ENCODE assay signal across 38 cellular contexts in the genomic region with DNA sequence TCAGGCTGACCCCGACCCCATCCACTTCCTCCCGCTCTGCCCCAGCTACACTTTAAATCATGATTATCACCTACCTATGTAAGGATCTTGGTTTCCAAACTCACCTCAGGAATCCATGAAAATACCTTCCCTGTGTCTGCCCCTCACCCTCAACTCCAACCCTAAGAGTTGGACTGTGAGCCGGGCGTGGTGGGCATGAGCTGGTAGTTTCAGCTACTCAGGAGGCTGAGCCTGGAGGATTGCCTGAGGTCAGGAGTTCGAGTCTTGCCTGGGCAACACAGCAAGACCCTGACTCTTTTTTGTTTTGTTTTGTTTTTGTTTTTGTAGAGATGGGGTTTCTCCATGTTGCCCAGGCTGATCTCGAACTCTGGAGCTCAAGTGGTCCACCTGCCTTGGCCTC.
"Had no signal": no experiment of that assay in that cellular context is flagged by ENCODE, and none has a peak within 500 bp of the region (broad histone marks: within the 10 kb centered on the region; RNA-seq: fewer than 3 reads in every experiment).

No MANE protein-coding gene starts in this region.

- H3K4me3 ChIP-seq: ascending aorta, cardiac muscle cell had no signal

- H3K4me1 ChIP-seq: ascending aorta had no signal

- H3K4me1 Mint-ChIP-seq: activated CD4-positive, alpha-beta memory T cell treated with anti-CD3 and anti-CD28 coated beads, Interleukin-2, amount 10 ng/mL, durations not matched to agents 7 days and 5 days; activated CD4-positive, alpha-beta T cell treated with anti-CD3 and anti-CD28 coated beads, Interleukin-2, amount 10 ng/mL, durations not matched to agents 24 days and 14 days; activated CD8-positive, alpha-beta memory T cell treated with anti-CD3 and anti-CD28 coated beads, Interleukin-2, amount 10 ng/mL, durations not matched to agents 7 days and 5 days; activated naive CD4-positive, alpha-beta T cell treated with anti-CD3 and anti-CD28 coated beads, Interleukin-2, amount 10 ng/mL, durations not matched to agents 7 days and 5 days; activated naive CD4-positive, alpha-beta T cell treated with anti-CD3 and anti-CD28 coated beads, Interleukin-2, amount 50 U/mL, for 24 hours; activated naive CD8-positive, alpha-beta T cell treated with anti-CD3 and anti-CD28 coated beads, Interleukin-2, amount 10 ng/mL, durations not matched to agents 7 days and 5 days; activated naive CD8-positive, alpha-beta T cell treated with anti-CD3 and anti-CD28 coated beads, Interleukin-2, amount 50 U/mL, for 24 hours; activated T-helper 17 cell treated with anti-CD3 and anti-CD28 coated beads, Interleukin-2, amount 50 U/mL, for 72 hours; central memory CD8-positive, alpha-beta T cell had no signal

- H3K36me3 Mint-ChIP-seq: activated CD8-positive, alpha-beta memory T cell treated with anti-CD3 and anti-CD28 coated beads, Interleukin-2, amount 10 ng/mL, durations not matched to agents 7 days and 5 days; activated naive CD4-positive, alpha-beta T cell treated with anti-CD3 and anti-CD28 coated beads, Interleukin-2, amount 10 ng/mL, durations not matched to agents 7 days and 5 days; activated naive CD4-positive, alpha-beta T cell treated with anti-CD3 and anti-CD28 coated beads, Interleukin-2, amount 50 U/mL, for 24 hours; activated naive CD8-positive, alpha-beta T cell; activated naive CD8-positive, alpha-beta T cell treated with anti-CD3 and anti-CD28 coated beads, Interleukin-2, amount 10 ng/mL, durations not matched to agents 7 days and 5 days; brain had no signal

- ATAC-seq: activated CD8-positive, alpha-beta memory T cell treated with anti-CD3 and anti-CD28 coated beads, Interleukin-2, amount 10 ng/mL, durations not matched to agents 7 days and 5 days; activated CD8-positive, alpha-beta T cell treated with anti-CD3 and anti-CD28 coated beads, Interleukin-2, amount 10 ng/mL, durations not matched to agents 7 days and 5 days; activated naive CD8-positive, alpha-beta T cell treated with anti-CD3 and anti-CD28 coated beads, Interleukin-2, amount 50 U/mL, for 24 hours; activated T-cell treated with anti-CD3 and anti-CD28 coated beads, Interleukin-2, amount 50 U/mL, for 72 hours; activated T-helper 17 cell treated with anti-CD3 and anti-CD28 coated beads, Interleukin-2, amount 50 U/mL, for 72 hours had no signal

- H3K9me3 ChIP-seq: ascending aorta had no signal

- H3K27ac Mint-ChIP-seq: activated B cell treated with CpG ODN at 0.5 μM for 24 hours; activated CD4-positive, alpha-beta memory T cell treated with anti-CD3 and anti-CD28 coated beads, Interleukin-2, amount 10 ng/mL, durations not matched to agents 7 days and 5 days; activated CD4-positive, alpha-beta T cell treated with anti-CD3 and anti-CD28 coated beads, Interleukin-2, amount 10 ng/mL, durations not matched to agents 24 days and 14 days; activated CD8-positive, alpha-beta memory T cell treated with anti-CD3 and anti-CD28 coated beads, Interleukin-2, amount 10 ng/mL, durations not matched to agents 7 days and 5 days; activated CD8-positive, alpha-beta T cell treated with anti-CD3 and anti-CD28 coated beads, Interleukin-2, amount 10 ng/mL, durations not matched to agents 7 days and 5 days; activated naive CD4-positive, alpha-beta T cell treated with anti-CD3 and anti-CD28 coated beads, Interleukin-2, amount 10 ng/mL, durations not matched to agents 7 days and 5 days; activated naive CD4-positive, alpha-beta T cell treated with anti-CD3 and anti-CD28 coated beads, Interleukin-2, amount 50 U/mL, for 24 hours; activated naive CD8-positive, alpha-beta T cell; activated naive CD8-positive, alpha-beta T cell treated with anti-CD3 and anti-CD28 coated beads, Interleukin-2, amount 10 ng/mL, durations not matched to agents 7 days and 5 days; activated naive CD8-positive, alpha-beta T cell treated with anti-CD3 and anti-CD28 coated beads, Interleukin-2, amount 50 U/mL, for 24 hours; activated T-cell treated with anti-CD3 and anti-CD28 coated beads, Interleukin-2, amount 50 U/mL, for 24 hours; activated T-cell treated with anti-CD3 and anti-CD28 coated beads, Interleukin-2, amount 50 U/mL, for 72 hours; activated T-helper 1 cell treated with anti-CD3 and anti-CD28 coated beads, Interleukin-12 subunit alpha, Interleukin-12 subunit beta, Interleukin-2, Interleukin-4 antibody, amounts not matched to agents 30 ng/mL and 10 ng/mL and 1 ng/mL, durations not matched to agents 14 hours and 24 hours and 36 hours; activated T-helper 17 cell treated with anti-CD3 and anti-CD28 coated beads, Interleukin-2, amount 50 U/mL, for 72 hours; brain; T-helper 1 cell treated with Interleukin-12 subunit alpha and Interleukin-12 subunit beta and Interleukin-4 antibody, amounts not matched to agents 30 μg/mL and 1 μg/mL, for 36 hours; T-helper 2 cell treated with Interferon-gamma antibody and Interleukin-4, amounts not matched to agents 5 μg/mL and 100 μg/mL, for 36 hours had no signal

- H3K36me3 ChIP-seq: ascending aorta, cardiac muscle cell had no signal

- H3K9me3 Mint-ChIP-seq: activated B cell treated with CpG ODN at 0.5 μM for 24 hours; activated CD4-positive, alpha-beta memory T cell treated with anti-CD3 and anti-CD28 coated beads, Interleukin-2, amount 10 ng/mL, durations not matched to agents 7 days and 5 days; activated CD4-positive, alpha-beta T cell treated with anti-CD3 and anti-CD28 coated beads, Interleukin-2, amount 10 ng/mL, durations not matched to agents 24 days and 14 days; activated naive CD4-positive, alpha-beta T cell treated with anti-CD3 and anti-CD28 coated beads, Interleukin-2, amount 10 ng/mL, durations not matched to agents 7 days and 5 days; activated naive CD4-positive, alpha-beta T cell treated with anti-CD3 and anti-CD28 coated beads, Interleukin-2, amount 50 U/mL, for 24 hours; activated naive CD8-positive, alpha-beta T cell treated with anti-CD3 and anti-CD28 coated beads, Interleukin-2, amount 10 ng/mL, durations not matched to agents 7 days and 5 days; activated naive CD8-positive, alpha-beta T cell treated with anti-CD3 and anti-CD28 coated beads, Interleukin-2, amount 50 U/mL, for 24 hours; activated T-cell treated with anti-CD3 and anti-CD28 coated beads, Interleukin-2, amount 50 U/mL, for 24 hours; activated T-cell treated with anti-CD3 and anti-CD28 coated beads, Interleukin-2, amount 50 U/mL, for 72 hours; activated T-helper 1 cell treated with anti-CD3 and anti-CD28 coated beads, Interleukin-12 subunit alpha, Interleukin-12 subunit beta, Interleukin-2, Interleukin-4 antibody, amounts not matched to agents 30 ng/mL and 10 ng/mL and 1 ng/mL, durations not matched to agents 14 hours and 24 hours and 36 hours; activated T-helper 17 cell treated with anti-CD3 and anti-CD28 coated beads, Interleukin-2, amount 50 U/mL, for 72 hours; central memory CD8-positive, alpha-beta T cell; T-helper 1 cell treated with Interleukin-12 subunit alpha and Interleukin-12 subunit beta and Interleukin-4 antibody, amounts not matched to agents 30 μg/mL and 1 μg/mL, for 36 hours; T-helper 2 cell treated with Interferon-gamma antibody and Interleukin-4, amounts not matched to agents 5 μg/mL and 100 μg/mL, for 36 hours had no signal

- FAIRE-seq: bronchial epithelial cell, TTC549 had no signal

- H3K27ac ChIP-seq: ascending aorta, cardiac muscle cell, VCaP had no signal

- H3K4me3 Mint-ChIP-seq: activated B cell treated with CpG ODN at 0.5 μM for 24 hours; activated CD4-positive, alpha-beta memory T cell treated with anti-CD3 and anti-CD28 coated beads, Interleukin-2, amount 10 ng/mL, durations not matched to agents 7 days and 5 days; activated CD4-positive, alpha-beta T cell treated with anti-CD3 and anti-CD28 coated beads, Interleukin-2, amount 10 ng/mL, durations not matched to agents 24 days and 14 days; activated CD8-positive, alpha-beta memory T cell treated with anti-CD3 and anti-CD28 coated beads, Interleukin-2, amount 10 ng/mL, durations not matched to agents 7 days and 5 days; activated CD8-positive, alpha-beta T cell treated with anti-CD3 and anti-CD28 coated beads, Interleukin-2, amount 10 ng/mL, durations not matched to agents 7 days and 5 days; activated naive CD4-positive, alpha-beta T cell treated with anti-CD3 and anti-CD28 coated beads, Interleukin-2, amount 10 ng/mL, durations not matched to agents 7 days and 5 days; activated naive CD4-positive, alpha-beta T cell treated with anti-CD3 and anti-CD28 coated beads, Interleukin-2, amount 50 U/mL, for 24 hours; activated naive CD8-positive, alpha-beta T cell; activated naive CD8-positive, alpha-beta T cell treated with anti-CD3 and anti-CD28 coated beads, Interleukin-2, amount 10 ng/mL, durations not matched to agents 7 days and 5 days; activated naive CD8-positive, alpha-beta T cell treated with anti-CD3 and anti-CD28 coated beads, Interleukin-2, amount 50 U/mL, for 24 hours; activated T-cell treated with anti-CD3 and anti-CD28 coated beads, Interleukin-2, amount 50 U/mL, for 24 hours; activated T-cell treated with anti-CD3 and anti-CD28 coated beads, Interleukin-2, amount 50 U/mL, for 72 hours; activated T-helper 1 cell treated with anti-CD3 and anti-CD28 coated beads, Interleukin-12 subunit alpha, Interleukin-12 subunit beta, Interleukin-2, Interleukin-4 antibody, amounts not matched to agents 30 ng/mL and 10 ng/mL and 1 ng/mL, durations not matched to agents 14 hours and 24 hours and 36 hours; activated T-helper 17 cell treated with anti-CD3 and anti-CD28 coated beads, Interleukin-2, amount 50 U/mL, for 72 hours; brain; central memory CD8-positive, alpha-beta T cell; T-helper 1 cell treated with Interleukin-12 subunit alpha and Interleukin-12 subunit beta and Interleukin-4 antibody, amounts not matched to agents 30 μg/mL and 1 μg/mL, for 36 hours; T-helper 2 cell treated with Interferon-gamma antibody and Interleukin-4, amounts not matched to agents 5 μg/mL and 100 μg/mL, for 36 hours had no signal

- H3K27me3 Mint-ChIP-seq: brain had no signal

- DNase-seq: activated B cell treated with CpG ODN at 0.5 μM for 24 hours; activated CD4-positive, alpha-beta memory T cell treated with anti-CD3 and anti-CD28 coated beads, Interleukin-2, amount 10 ng/mL, durations not matched to agents 7 days and 5 days; activated CD4-positive, alpha-beta T cell treated with anti-CD3 and anti-CD28 coated beads for 4 hours; activated CD4-positive, alpha-beta T cell treated with anti-CD3 and anti-CD28 coated beads, Interleukin-2, amount 10 ng/mL, durations not matched to agents 24 days and 14 days; activated CD4-positive, alpha-beta T cell treated with anti-CD3 and anti-CD28 coated beads, Interleukin-2, amount 50 U/mL, for 1 hour; activated CD4-positive, alpha-beta T cell treated with anti-CD3 and anti-CD28 coated beads, Interleukin-2, amount 50 U/mL, for 4 hours; activated CD4-positive, CD25-positive, alpha-beta regulatory T cell treated with anti-CD3 and anti-CD28 coated beads, Interleukin-2, amount 50 U/mL, for 72 hours; activated CD8-positive, alpha-beta memory T cell treated with anti-CD3 and anti-CD28 coated beads for 24 hours; activated CD8-positive, alpha-beta memory T cell treated with anti-CD3 and anti-CD28 coated beads, Interleukin-2, amount 10 ng/mL, durations not matched to agents 7 days and 5 days; activated CD8-positive, alpha-beta memory T cell treated with anti-CD3 and anti-CD28 coated beads, Interleukin-2, amount 50 U/mL, for 48 hours; activated CD8-positive, alpha-beta T cell treated with anti-CD3 and anti-CD28 coated beads, Interleukin-2, amount 10 ng/mL, durations not matched to agents 7 days and 5 days; activated effector memory CD4-positive, alpha-beta T cell treated with anti-CD3 and anti-CD28 coated beads, Interleukin-2, amount 50 U/mL, for 16 hours; activated naive CD4-positive, alpha-beta T cell treated with anti-CD3 and anti-CD28 coated beads, Interleukin-2, amount 10 ng/mL, durations not matched to agents 7 days and 5 days; activated naive CD4-positive, alpha-beta T cell treated with Interleukin-2 at 50 U/mL for 16 hours; activated naive CD8-positive, alpha-beta T cell treated with anti-CD3 and anti-CD28 coated beads, Interleukin-2, amount 10 ng/mL, durations not matched to agents 7 days and 5 days; activated naive CD8-positive, alpha-beta T cell treated with anti-CD3 and anti-CD28 coated beads, Interleukin-2, amount 50 U/mL, for 24 hours; activated T-cell treated with anti-CD3 and anti-CD28 coated beads, Interleukin-2, amount 50 U/mL, for 24 hours; activated T-cell treated with anti-CD3 and anti-CD28 coated beads, Interleukin-2, amount 50 U/mL, for 72 hours; amygdala; anterior cingulate cortex; caudate nucleus; cerebellar nuclear complex; T-helper 1 cell; T-helper 2 cell; T-helper 9 cell had no signal

- H3K27me3 ChIP-seq: ascending aorta, cardiac muscle cell had no signal
